In genomic region chr17:50588391-50589111, GRCh38 we compare ENCODE assay signal across 1 cellular context.
TF ChIP-seq lines count a peak whose summit lies in the region.

No MANE protein-coding gene starts in this region.

TF ChIP-seq in endothelial cell of umbilical vein, 7 proteins besides CTCF, POLR2A, EP300 and RAD21:
- TF ChIP-seq MYC (IDR thresholded peaks at IDR 0.05; ENCODE audit: low read depth, low read length) (no peak), JUN (IDR thresholded peaks at IDR 0.05; ENCODE audit: borderline replicate concordance, insufficient read depth, insufficient read length, low read depth) (no peak), GATA2 (IDR thresholded peaks at IDR 0.05; ENCODE audit: insufficient read depth, insufficient read length, low read depth, low read length) (no peak), EZH2 (IDR thresholded peaks at IDR 0.05; ENCODE audit: borderline replicate concordance, low read depth, low read length, severe bottlenecking) (no peak), POLR2AphosphoS5 (IDR thresholded peaks at IDR 0.05; ENCODE audit: insufficient read depth, low read depth, low read length) (no peak), FOS (IDR thresholded peaks at IDR 0.05; ENCODE audit: borderline replicate concordance, insufficient read depth, low read length) (no peak)
- TF ChIP-seq, protein P1, sequence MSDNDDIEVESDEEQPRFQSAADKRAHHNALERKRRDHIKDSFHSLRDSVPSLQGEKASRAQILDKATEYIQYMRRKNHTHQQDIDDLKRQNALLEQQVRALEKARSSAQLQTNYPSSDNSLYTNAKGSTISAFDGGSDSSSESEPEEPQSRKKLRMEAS (IDR thresholded peaks at IDR 0.05; ENCODE audit: insufficient read depth, insufficient read length), result no peak
